In genomic region chr15:79923515-79924169, GRCh38 we compare ENCODE assay signal across 8 cellular contexts. TPM values are rescaled to one million over a fixed set of nuclear protein-coding genes. Genes with fewer than 3 reads are reported as not detected.
DNase-seq lines count a peak whose midpoint lies in the region; ATAC-seq, FAIRE-seq and TF ChIP-seq lines count a peak whose summit lies in the region.

No MANE protein-coding gene starts in this region.

- H3K9me3 Mint-ChIP-seq in natural killer cell: peaks cover 7 to 11% of the 10 kb centered on the region in 2 donors

- CTCF ChIA-PET in RWPE1 (lab: Yijun Ruan, JAX): interaction anchor here (0.7 kb wide), 1 partner anchor 36 kb away, joined by 6 read pairs; no protein-coding TSS in a partner anchor

- POLR2A ChIA-PET in RWPE1 (lab: Yijun Ruan, JAX; ENCODE audit: low non-redundant PET): interaction anchor here (0.6 to 1.0 kb wide), 2 partner anchors 135 to 214 kb away, joined by 3 to 8 read pairs; no protein-coding TSS in a partner anchor

- peak overlapping the region; percentile 96 to 100 for H3K27ac Mint-ChIP-seq in natural killer cell

- DNase-seq in ELF-1 (ENCODE audit: low read depth, low spot score) (peak; percentile 99), H54 (ENCODE audit: insufficient read length, low spot score) (peak; percentile 89), LoVo (ENCODE audit: low spot score) (peak; percentile 100), RWPE1 (ENCODE audit: low spot score) (peak; percentile 98), fibroblast of peridontal ligament (ENCODE audit: extremely low read depth) (peak; percentile 84), natural killer cell (peak; percentile 99)
- DNase-seq in activated T-helper 9 cell treated with anti-CD3 and anti-CD28 coated beads, Interleukin-2, amount 50 U/mL, for 16 hours (ENCODE audit: low read depth): peak; percentile 97
- peak; percentile 94 to 99 (median 97) for DNase-seq in stimulated activated naive CD4-positive, alpha-beta T cell (lab: John Stamatoyannopoulos, UW)

- no peak for TF ChIP-seq CTCF in RWPE1 (conservative IDR thresholded peaks at IDR 0.05; ENCODE audit: low read depth)
- no peak for TF ChIP-seq CTCF in natural killer cell (IDR thresholded peaks at IDR 0.05)

- H3K27me3 Mint-ChIP-seq in natural killer cell (ENCODE audit: low read depth in 2 of 2): peaks cover 2 to 3% of the 10 kb centered on the region in 2 donors

- intact Hi-C loops in natural killer cell (cut with micrococcal nuclease): loop anchor here (1.0 to 5.0 kb wide), 4 partner anchors 26 to 230 kb away; partner anchors contain the start of gene MTHFS

- FAIRE-seq in H54 (lab: Jason Lieb, UNC): no peak

- H3K4me3 Mint-ChIP-seq in natural killer cell: peak overlapping the region; percentile 96

- peak; percentile 91 to 99 (median 91) for ATAC-seq in natural killer cell

- H3K36me3 Mint-ChIP-seq in natural killer cell: peaks cover 14% of the 10 kb centered on the region

- peaks cover 27 to 29% of the 10 kb centered on the region in 2 donors for H3K4me1 Mint-ChIP-seq in natural killer cell

- peak; percentile 56 for TF ChIP-seq POLR2A in H54 (IDR thresholded peaks at IDR 0.05; ENCODE audit: low read depth, low read length)

- H3K27ac ChIP-seq in RWPE1: peak overlapping the region; percentile 96

RNA-seq across cellular contexts. Expression of gene MTHFS, which starts 26.8 kb away (rescaled TPM):
- total RNA-seq in natural killer cell: 10 to 100 TPM in 2 of 3 donors, 1 to 10 TPM in 1; 7.0 to 10.8 (median 10.5) TPM

RNA-seq across cellular contexts. Expression of gene BCL2A1, which starts 47.4 kb away (rescaled TPM):
- 10 to 100 TPM; 16.5 to 61.3 (median 42.2) TPM for total RNA-seq in natural killer cell

Comparison
In these comparisons a context has a peak if more than half of its experiments do, and no peak if none do; other contexts are left out.
1. Peak in every context shown above with its lines: DNase-seq, ATAC-seq and H3K27ac ChIP-seq.